In the genomic region with DNA sequence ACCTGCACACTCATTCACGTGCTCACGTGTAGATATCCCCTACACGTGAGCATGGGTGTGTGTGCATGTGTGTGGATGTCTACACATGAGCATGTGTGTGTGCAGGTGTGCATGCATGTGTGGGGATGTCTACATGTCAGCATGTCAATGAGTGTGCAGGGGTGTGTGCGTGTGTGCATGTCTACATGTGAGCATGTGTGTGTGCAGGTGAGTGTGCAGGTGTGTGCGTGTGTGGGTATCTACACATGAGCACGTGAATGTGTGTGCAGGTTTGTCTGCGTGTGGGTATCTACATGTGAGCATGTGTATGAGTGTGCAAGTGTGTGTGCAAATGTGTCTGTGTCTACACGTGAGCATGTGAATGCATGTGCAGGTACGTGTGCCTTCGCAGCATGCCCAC, we compare ENCODE assay signal across 25 cellular contexts.
DNase-seq lines count a peak whose midpoint lies in the region; ATAC-seq, FAIRE-seq and TF ChIP-seq lines count a peak whose summit lies in the region.
"Had no signal": no experiment of that assay in that cellular context is flagged by ENCODE, and none has a peak within 500 bp of the region (broad histone marks: within the 10 kb centered on the region; RNA-seq: fewer than 3 reads in every experiment).

No MANE protein-coding gene starts in this region.

- intact Hi-C loops in left ventricle myocardium inferior (cut with micrococcal nuclease), result no loop called here

- H2AFZ ChIP-seq in H1 (ENCODE audit: low read length) (no peak overlapping the region), trophoblast cell (ENCODE audit: insufficient read depth, low read length, poor library complexity) (no peak overlapping the region)
- H2AFZ ChIP-seq: GM23338 had no signal

- no peak for TF ChIP-seq EP300 in H1 (IDR thresholded peaks at IDR 0.05; ENCODE audit: borderline replicate concordance in 1 of 2, low read depth in 2 of 2, low read length in 2 of 2)

- no peak for TF ChIP-seq CTCF in right atrium auricular region (IDR thresholded peaks at IDR 0.05)
- TF ChIP-seq CTCF in left ventricle myocardium inferior (IDR thresholded peaks at IDR 0.05; ENCODE audit: borderline replicate concordance), result no peak
- no peak for TF ChIP-seq CTCF in H1 (IDR thresholded peaks at IDR 0.05; ENCODE audit: control extremely low read depth in 1 of 3, insufficient read depth in 1 of 3, low read depth in 1 of 3, low read length in 3 of 3)

- CTCF ChIA-PET in H1 (lab: Charles Lee; ENCODE audit: partially characterized antibody), result no interaction called here

- no peak for FAIRE-seq in H1 (lab: Jason Lieb, UNC)

- H3K18ac ChIP-seq in H1 (ENCODE audit: extremely low read depth, low read length), result no peak overlapping the region
- H3K18ac ChIP-seq in mesendoderm (ENCODE audit: low read length), result no peak overlapping the region
- H3K18ac ChIP-seq in trophoblast cell (ENCODE audit: low read length), result no peak overlapping the region

- no peak overlapping the region for H2BK20ac ChIP-seq in H1 (ENCODE audit: low read length)

- peak; percentile 28 for DNase-seq in right atrium auricular region (ENCODE audit: low spot score)
- no peak for DNase-seq in left ventricle myocardium inferior
- no peak for DNase-seq in H1 (ENCODE audit: low read depth in 1 of 2, low spot score in 2 of 2)
- no peak for DNase-seq in mesendoderm
- no peak for DNase-seq in trophoblast cell
- no peak for DNase-seq in hypothalamus (lab: John Stamatoyannopoulos, UW)
- no peak for DNase-seq in NCI-H146 (lab: John Stamatoyannopoulos, UW)
- DNase-seq: CD4-positive, CD25-positive, alpha-beta regulatory T cell; DMS153; DND-41; HCEC 1CT; Karpas-422; NCI-H1092; NCI-H1436; NCI-H1930; NCI-H446 treated with DMSO at 0.1 percent for 48 hours; NCI-H526; NCI-H82; NK-92 treated with Interleukin-12 subunit alpha and Interleukin-12 subunit beta, amount 100 ng/mL, for 24 hours; PC-3; SJCRH30 had no signal

- H3K56ac ChIP-seq in H1 (replicated peaks; ENCODE audit: insufficient read length, low read depth, low read length), result no peak overlapping the region
- H3K56ac ChIP-seq in mesendoderm (ENCODE audit: low read length), result no peak overlapping the region

- H3K36me3 ChIP-seq in right atrium auricular region, result no peaks in the 10 kb centered on the region
- H3K36me3 ChIP-seq in left ventricle myocardium inferior, result no peaks in the 10 kb centered on the region
- H3K36me3 ChIP-seq in H1 (ENCODE audit: control insufficient read depth in 2 of 4, insufficient read depth in 4 of 4, low read length in 3 of 4), result peaks cover 0 to 5% (median 0%) of the 10 kb centered on the region in 4 experiments; a peak in 1 of 8 replicates
- no peaks in the 10 kb centered on the region for H3K36me3 ChIP-seq in mesendoderm (ENCODE audit: control insufficient read depth, insufficient read depth, low read length)
- no peaks in the 10 kb centered on the region for H3K36me3 ChIP-seq in trophoblast cell (ENCODE audit: control insufficient read depth in 1 of 2, insufficient read depth in 2 of 2, low read length in 2 of 2)
- H3K36me3 ChIP-seq: SJCRH30 had no signal

- WGBS in H1 (ENCODE audit: extremely low coverage in 1 of 2, insufficient coverage in 1 of 2, insufficient read length in 1 of 2, insufficient replicate concordance in 2 of 2, low coverage in 1 of 2, low lambda C conversion rate in 2 of 2, missing lambda C conversion rate in 1 of 2), 2 experiments, result 86% methylated on average over 10 of the region's 10 CpGs; no CpG with 5 or more reads in 1 of the 2 experiments
- no CpG with 5 or more reads among the region's 10 CpGs for WGBS in mesendoderm (ENCODE audit: extremely low coverage, insufficient coverage, low lambda C conversion rate)
- no CpG with 5 or more reads among the region's 10 CpGs for WGBS in trophoblast cell (ENCODE audit: extremely low coverage, insufficient coverage, insufficient read length)

- H3K23me2 ChIP-seq in H1 (ENCODE audit: low read depth, low read length), result no peaks in the 10 kb centered on the region

- H3K27ac ChIP-seq in right atrium auricular region (no peak overlapping the region), left ventricle myocardium inferior (replicated peaks) (no peak overlapping the region), H1 (ENCODE audit: low read depth, low read length) (no peak overlapping the region), mesendoderm (ENCODE audit: low read depth, low read length) (no peak overlapping the region), trophoblast cell (ENCODE audit: low read depth, low read length) (no peak overlapping the region)
- H3K27ac ChIP-seq: BLaER1, SJCRH30 had no signal

- H3K79me1 ChIP-seq in H1 (ENCODE audit: low read depth, low read length) (no peaks in the 10 kb centered on the region), mesendoderm (ENCODE audit: low read length) (no peaks in the 10 kb centered on the region), trophoblast cell (ENCODE audit: low read length) (no peaks in the 10 kb centered on the region)

- no peak overlapping the region for H4K12ac ChIP-seq in trophoblast cell (ENCODE audit: low read depth, low read length)

- H4K8ac ChIP-seq in H1 (ENCODE audit: extremely low read depth, insufficient read depth, low read length), result no peak overlapping the region
- no peak overlapping the region for H4K8ac ChIP-seq in mesendoderm (ENCODE audit: low read depth, low read length)
- no peak overlapping the region for H4K8ac ChIP-seq in trophoblast cell (ENCODE audit: low read depth, low read length)

- H3K9ac ChIP-seq in H1 (replicated peaks in 1 of 4; ENCODE audit: extremely low read depth in 1 of 4, low read depth in 3 of 4, low read length in 3 of 4), result no peak overlapping the region
- H3K9ac ChIP-seq in mesendoderm (ENCODE audit: low read length), result no peak overlapping the region
- H3K9ac ChIP-seq in trophoblast cell (ENCODE audit: low read length), result no peak overlapping the region
- H3K9ac ChIP-seq: BLaER1 had no signal

- no peak for TF ChIP-seq POLR2A in H1 (IDR thresholded peaks at IDR 0.05; ENCODE audit: control extremely low read depth in 1 of 2, low read depth in 2 of 2, low read length in 2 of 2)

- H3K4ac ChIP-seq in H1 (replicated peaks; ENCODE audit: insufficient read length, low read depth, low read length), result no peak overlapping the region
- H3K4ac ChIP-seq in mesendoderm (ENCODE audit: low read depth, low read length), result no peak overlapping the region
- no peak overlapping the region for H3K4ac ChIP-seq in trophoblast cell (ENCODE audit: low read depth, low read length)

- peak overlapping the region; percentile 67 for H3K14ac ChIP-seq in H1 (ENCODE audit: insufficient read length)
- H3K14ac ChIP-seq in trophoblast cell (ENCODE audit: low read length), result no peak overlapping the region

- H3K23ac ChIP-seq in H1 (ENCODE audit: insufficient read length) (no peak overlapping the region), mesendoderm (ENCODE audit: low read length) (no peak overlapping the region), trophoblast cell (ENCODE audit: low read length) (peak overlapping the region; percentile 18)

- H3K79me2 ChIP-seq in H1 (ENCODE audit: control insufficient read depth in 1 of 2, insufficient read depth in 2 of 2, low read length in 2 of 2) (no peaks in the 10 kb centered on the region), mesendoderm (ENCODE audit: control insufficient read depth, insufficient read depth, low read length) (no peaks in the 10 kb centered on the region), trophoblast cell (ENCODE audit: control insufficient read depth, insufficient read depth, low read length, poor library complexity) (no peaks in the 10 kb centered on the region)

- ATAC-seq in GM21825 (IDR thresholded peaks at IDR 0.05; ENCODE audit: unreplicated experiment), result no peak
- ATAC-seq: GM23338, PC-3, SK-N-SH treated with all-trans-retinoic acid at 6 μM for 48 hours had no signal

- no peak overlapping the region for H2BK12ac ChIP-seq in H1 (ENCODE audit: low read depth, low read length)
- no peak overlapping the region for H2BK12ac ChIP-seq in trophoblast cell (ENCODE audit: low read length)

- H2AK5ac ChIP-seq in H1 (ENCODE audit: low read depth, low read length), result no peak overlapping the region
- no peak overlapping the region for H2AK5ac ChIP-seq in mesendoderm (ENCODE audit: low read length)
- no peak overlapping the region for H2AK5ac ChIP-seq in trophoblast cell (ENCODE audit: low read length)

- H3K9me3 ChIP-seq in right atrium auricular region (peaks cover 6 to 7% of the 10 kb centered on the region in 2 donors), left ventricle myocardium inferior (replicated peaks) (peaks cover 16% of the 10 kb centered on the region), H1 (ENCODE audit: insufficient read depth in 2 of 2, low read depth in 1 of 2, low read length in 1 of 2) (peaks cover 36 to 57% of the 10 kb centered on the region in 2 experiments), trophoblast cell (ENCODE audit: insufficient read depth, low read depth, low read length) (peaks cover 47% of the 10 kb centered on the region)

- H4K5ac ChIP-seq in H1 (ENCODE audit: insufficient read length, low read depth, low read length) (no peak overlapping the region), mesendoderm (ENCODE audit: low read length) (no peak overlapping the region)

- no peaks in the 10 kb centered on the region for H3K27me3 ChIP-seq in right atrium auricular region
- H3K27me3 ChIP-seq in left ventricle myocardium inferior (ENCODE audit: low read depth), result peaks cover 28% of the 10 kb centered on the region
- no peaks in the 10 kb centered on the region for H3K27me3 ChIP-seq in H1 (replicated peaks in 1 of 4; ENCODE audit: control insufficient read depth in 3 of 4, extremely low read depth in 1 of 4, insufficient read depth in 3 of 4, low read length in 3 of 4)
- H3K27me3 ChIP-seq in mesendoderm (ENCODE audit: insufficient read depth, low read length, poor library complexity), result no peaks in the 10 kb centered on the region
- peaks cover under 1% of the 10 kb centered on the region for H3K27me3 ChIP-seq in trophoblast cell (ENCODE audit: insufficient read depth, low read length)
- H3K27me3 ChIP-seq: BLaER1, SJCRH30 had no signal

- no peaks in the 10 kb centered on the region for H3K4me1 ChIP-seq in right atrium auricular region
- H3K4me1 ChIP-seq in left ventricle myocardium inferior, result peaks cover under 1% of the 10 kb centered on the region
- H3K4me1 ChIP-seq in H1 (replicated peaks in 1 of 4; ENCODE audit: control insufficient read depth in 3 of 4, insufficient read depth in 4 of 4, low read length in 3 of 4), result peaks cover 0 to 11% (median 5%) of the 10 kb centered on the region in 4 experiments; a peak in 3 of 7 replicates
- no peaks in the 10 kb centered on the region for H3K4me1 ChIP-seq in mesendoderm (ENCODE audit: control insufficient read depth, low read depth, low read length)
- no peaks in the 10 kb centered on the region for H3K4me1 ChIP-seq in trophoblast cell (ENCODE audit: control insufficient read depth in 1 of 2, insufficient read depth in 2 of 2, low read length in 2 of 2)
- H3K4me1 ChIP-seq: SJCRH30 had no signal

- H2BK5ac ChIP-seq in H1 (ENCODE audit: low read depth, low read length) (no peak overlapping the region), mesendoderm (ENCODE audit: low read length) (no peak overlapping the region), trophoblast cell (ENCODE audit: low read depth, low read length, poor library complexity) (no peak overlapping the region)

- no peaks in the 10 kb centered on the region for H4K20me1 ChIP-seq in H1 (replicated peaks in 1 of 2; ENCODE audit: control insufficient read depth in 1 of 2, insufficient read depth in 2 of 2, low read length in 2 of 2)
- H4K20me1 ChIP-seq: BLaER1 had no signal

- H3K4me2 ChIP-seq in H1 (ENCODE audit: insufficient read depth in 1 of 2, low read depth in 2 of 2, low read length in 2 of 2), result no peak overlapping the region
- no peak overlapping the region for H3K4me2 ChIP-seq in mesendoderm (ENCODE audit: low read length)
- H3K4me2 ChIP-seq in trophoblast cell (ENCODE audit: low read length), result no peak overlapping the region
- H3K4me2 ChIP-seq: BLaER1, GM23338 had no signal

- POLR2A ChIA-PET in H1 (lab: Charles Lee; ENCODE audit: partially characterized antibody), result no interaction called here

- H3K4me3 ChIP-seq in right atrium auricular region, result no peak overlapping the region
- H3K4me3 ChIP-seq in left ventricle myocardium inferior, result no peak overlapping the region
- H3K4me3 ChIP-seq in H1 (ENCODE audit: extremely low read depth in 1 of 4, insufficient read depth in 2 of 4, low read depth in 3 of 4, low read length in 4 of 4), result no peak overlapping the region
- H3K4me3 ChIP-seq in mesendoderm (ENCODE audit: low read length), result peak overlapping the region; percentile 17
- H3K4me3 ChIP-seq in trophoblast cell (ENCODE audit: low read depth, low read length), result peak overlapping the region; percentile 54
- H3K4me3 ChIP-seq: BLaER1, GM23338, SJCRH30 had no signal

- H2BK15ac ChIP-seq in H1 (ENCODE audit: low read length), result no peak overlapping the region
- H2BK15ac ChIP-seq in mesendoderm (replicated peaks; ENCODE audit: low read depth), result no peak overlapping the region

- TF ChIP-seq RAD21 in H1 (IDR thresholded peaks at IDR 0.05 in 1 of 2, conservative IDR thresholded peaks at IDR 0.05 in 1 of 2; ENCODE audit: low read depth in 2 of 2, low read length in 2 of 2), result no peak

- H4K91ac ChIP-seq in H1 (replicated peaks; ENCODE audit: insufficient read length, low read length), result no peak overlapping the region
- H4K91ac ChIP-seq in trophoblast cell (ENCODE audit: low read depth, low read length), result no peak overlapping the region

- H2BK120ac ChIP-seq in H1 (replicated peaks; ENCODE audit: low read depth, low read length) (no peak overlapping the region), mesendoderm (ENCODE audit: low read depth, low read length) (no peak overlapping the region), trophoblast cell (ENCODE audit: insufficient read depth, low read length, poor library complexity) (no peak overlapping the region)

Comparison
In these comparisons a context has a peak if more than half of its experiments do, and no peak if none do; other contexts are left out.
1. H3K4me3 ChIP-seq: peak in mesendoderm (single experiment) and trophoblast cell (single experiment); none in right atrium auricular region (0 of 2), left ventricle myocardium inferior (single experiment) and H1 (0 of 4).